In genomic region chr22:50143096-50143495, GRCh38 we compare ENCODE assay signal across 27 cellular contexts. TPM values are rescaled to one million over a fixed set of nuclear protein-coding genes. Genes with fewer than 3 reads are reported as not detected.
"Had no signal": no experiment of that assay in that cellular context is flagged by ENCODE, and none has a peak within 500 bp of the region (broad histone marks: within the 10 kb centered on the region; RNA-seq: fewer than 3 reads in every experiment).

No MANE protein-coding gene starts in this region.

- H3K9me3 ChIP-seq: breast epithelium, left lung, sigmoid colon, thyroid gland, upper lobe of right lung had no signal

- H3K36me3 ChIP-seq: breast epithelium, left lung, neural progenitor cell, sigmoid colon, thyroid gland, upper lobe of right lung had no signal

- H3K27me3 ChIP-seq: breast epithelium, neural progenitor cell, sigmoid colon, thyroid gland had no signal

- H3K4me3 ChIP-seq: breast epithelium, left lung, lung, neural progenitor cell, sigmoid colon, thyroid gland, upper lobe of right lung had no signal

- H2AFZ ChIP-seq: neural progenitor cell had no signal

- H3K27ac ChIP-seq: breast epithelium, left lung, neural progenitor cell, sigmoid colon, thyroid gland, upper lobe of right lung had no signal

- H3K4me2 ChIP-seq: neural progenitor cell had no signal

- H3K4me1 Mint-ChIP-seq: activated B cell treated with CpG ODN at 0.5 μM for 24 hours; activated CD4-positive, alpha-beta T cell treated with anti-CD3 and anti-CD28 coated beads for 36 hours; activated naive CD8-positive, alpha-beta T cell treated with anti-CD3 and anti-CD28 coated beads for 36 hours; central memory CD8-positive, alpha-beta T cell had no signal

- H3K4me3 Mint-ChIP-seq: activated B cell treated with CpG ODN at 0.5 μM for 24 hours; activated CD4-positive, alpha-beta T cell treated with anti-CD3 and anti-CD28 coated beads for 36 hours; activated naive CD8-positive, alpha-beta T cell treated with anti-CD3 and anti-CD28 coated beads for 36 hours; central memory CD8-positive, alpha-beta T cell; immature natural killer cell; neural progenitor cell had no signal

- H3K4me1 ChIP-seq: breast epithelium, upper lobe of right lung had no signal

- H3K36me3 Mint-ChIP-seq: activated naive CD8-positive, alpha-beta T cell treated with anti-CD3 and anti-CD28 coated beads for 36 hours; immature natural killer cell; naive thymus-derived CD8-positive, alpha-beta T cell; neural progenitor cell had no signal

- H3K27ac Mint-ChIP-seq: activated B cell treated with CpG ODN at 0.5 μM for 24 hours; activated CD4-positive, alpha-beta T cell treated with anti-CD3 and anti-CD28 coated beads for 36 hours; activated naive CD8-positive, alpha-beta T cell treated with anti-CD3 and anti-CD28 coated beads for 36 hours; immature natural killer cell; naive thymus-derived CD8-positive, alpha-beta T cell; neural progenitor cell had no signal

- DNase-seq: activated B cell treated with CpG ODN at 0.5 μM for 24 hours; activated CD4-positive, alpha-beta T cell treated with anti-CD3 and anti-CD28 coated beads for 36 hours; activated CD4-positive, alpha-beta T cell treated with anti-CD3 and anti-CD28 coated beads, Interleukin-2, amount 50 U/mL, for 4 hours; activated CD8-positive, alpha-beta memory T cell treated with anti-CD3 and anti-CD28 coated beads for 24 hours; activated CD8-positive, alpha-beta memory T cell treated with anti-CD3 and anti-CD28 coated beads, Interleukin-2, amount 50 U/mL, for 4 hours; activated naive CD4-positive, alpha-beta T cell treated with Interleukin-2 at 50 U/mL for 16 hours; activated naive CD8-positive, alpha-beta T cell treated with anti-CD3 and anti-CD28 coated beads for 36 hours; activated T-cell treated with anti-CD3 and anti-CD28 coated beads, Interleukin-2, amount 50 U/mL, for 48 hours; amniotic stem cell; effector memory CD4-positive, alpha-beta T cell; foreskin melanocyte; immature natural killer cell; naive thymus-derived CD8-positive, alpha-beta T cell; sigmoid colon; stimulated activated CD4-positive, alpha-beta T cell treated with anti-CD3 and anti-CD28 coated beads, Interleukin-4, amount 100 ng/mL, for 24 hours; stimulated activated naive CD8-positive, alpha-beta T cell treated with anti-CD3 and anti-CD28 coated beads, Interleukin-15, Interleukin-2, amounts not matched to agents 100 U/mL and 50 U/mL, for 24 hours; T1000; thyroid gland; upper lobe of right lung had no signal

- H3K9me3 Mint-ChIP-seq: activated B cell treated with CpG ODN at 0.5 μM for 24 hours; activated naive CD8-positive, alpha-beta T cell treated with anti-CD3 and anti-CD28 coated beads for 36 hours; central memory CD8-positive, alpha-beta T cell; immature natural killer cell; naive thymus-derived CD8-positive, alpha-beta T cell; neural progenitor cell had no signal

- ATAC-seq: activated CD4-positive, alpha-beta T cell treated with anti-CD3 and anti-CD28 coated beads for 36 hours; left lung; naive thymus-derived CD8-positive, alpha-beta T cell; stimulated activated naive CD8-positive, alpha-beta T cell treated with anti-CD3 and anti-CD28 coated beads, Interleukin-15, Interleukin-2, amounts not matched to agents 100 U/mL and 50 U/mL, for 24 hours; upper lobe of right lung had no signal

RNA-seq across cellular contexts. Expression of gene PANX2, which starts 27.4 kb away (rescaled TPM):
- total RNA-seq: renal cortical epithelial cell had no signal
- polyA plus RNA-seq: naive thymus-derived CD8-positive, alpha-beta T cell had no signal

RNA-seq across cellular contexts. Expression of gene MOV10L1, which starts 53.3 kb away (rescaled TPM):
- total RNA-seq: activated B cell treated with CpG ODN at 0.5 μM for 24 hours; naive thymus-derived CD8-positive, alpha-beta T cell; renal cortical epithelial cell had no signal
- polyA plus RNA-seq: naive thymus-derived CD8-positive, alpha-beta T cell had no signal

RNA-seq across cellular contexts. Expression of gene MLC1, which starts 57.9 kb away (rescaled TPM):
- total RNA-seq: activated B cell treated with CpG ODN at 0.5 μM for 24 hours; activated CD4-positive, alpha-beta T cell treated with anti-CD3 and anti-CD28 coated beads for 36 hours; dermis microvascular lymphatic vessel endothelial cell; kidney epithelial cell; renal cortical epithelial cell had no signal
